In genomic region chr10:22652988-22653431, GRCh38 we compare ENCODE assay signal across 11 cellular contexts.
DNase-seq lines count a peak whose midpoint lies in the region; ATAC-seq and TF ChIP-seq lines count a peak whose summit lies in the region.
"Had no signal": no experiment of that assay in that cellular context is flagged by ENCODE, and none has a peak within 500 bp of the region (broad histone marks: within the 10 kb centered on the region; RNA-seq: fewer than 3 reads in every experiment).

No MANE protein-coding gene starts in this region.

- peak overlapping the region; percentile 40 for H3K4me3 Mint-ChIP-seq in activated naive CD4-positive, alpha-beta T cell treated with anti-CD3 and anti-CD28 coated beads for 36 hours
- no peak overlapping the region for H3K4me3 Mint-ChIP-seq in osteocyte (ENCODE audit: unreplicated experiment)

- peaks cover 18% of the 10 kb centered on the region for H3K36me3 Mint-ChIP-seq in activated naive CD4-positive, alpha-beta T cell treated with anti-CD3 and anti-CD28 coated beads for 36 hours (ENCODE audit: low read depth)
- H3K36me3 Mint-ChIP-seq in osteocyte (ENCODE audit: unreplicated experiment): peaks cover 9% of the 10 kb centered on the region

- ATAC-seq in HG02610 (IDR thresholded peaks at IDR 0.05; ENCODE audit: unreplicated experiment): no peak
- ATAC-seq: body of pancreas, HCT116 had no signal

- no peak for TF ChIP-seq CTCF in C4-2B (conservative IDR thresholded peaks at IDR 0.05)
- TF ChIP-seq CTCF in osteocyte (IDR thresholded peaks at IDR 0.05): no peak

- H3K4me1 Mint-ChIP-seq in activated naive CD4-positive, alpha-beta T cell treated with anti-CD3 and anti-CD28 coated beads for 36 hours (ENCODE audit: low read depth): peaks cover 97% of the 10 kb centered on the region
- H3K4me1 Mint-ChIP-seq in osteocyte (ENCODE audit: unreplicated experiment): peaks cover 51% of the 10 kb centered on the region

- intact Hi-C loops in activated naive CD4-positive, alpha-beta T cell treated with anti-CD3 and anti-CD28 coated beads for 36 hours (cut with micrococcal nuclease): loop anchor here (5.0 to 10.0 kb wide), 5 partner anchors 331 to 1128 kb away; partner anchors contain the start of genes BMI1 and SKIDA1

- peak overlapping the region; percentile 25 for H3K27ac ChIP-seq in C4-2B
- H3K27ac ChIP-seq in KOPT-K1 (ENCODE audit: low read depth, low read length, poor library complexity, severe bottlenecking): peak overlapping the region; percentile 36
- H3K27ac ChIP-seq: body of pancreas had no signal

- peak overlapping the region; percentile 91 for H3K27ac Mint-ChIP-seq in activated naive CD4-positive, alpha-beta T cell treated with anti-CD3 and anti-CD28 coated beads for 36 hours
- H3K27ac Mint-ChIP-seq in osteocyte (ENCODE audit: unreplicated experiment): peak overlapping the region; percentile 34

- H3K36me3 ChIP-seq in KOPT-K1 (ENCODE audit: insufficient read depth, low read length): no peaks in the 10 kb centered on the region

- no peaks in the 10 kb centered on the region for H3K9me3 ChIP-seq in KOPT-K1 (ENCODE audit: insufficient read depth, low read length, poor library complexity, severe bottlenecking)
- H3K9me3 ChIP-seq: body of pancreas had no signal

- H3K27me3 Mint-ChIP-seq in activated naive CD4-positive, alpha-beta T cell treated with anti-CD3 and anti-CD28 coated beads for 36 hours (ENCODE audit: low read depth): no peaks in the 10 kb centered on the region
- no peaks in the 10 kb centered on the region for H3K27me3 Mint-ChIP-seq in osteocyte (ENCODE audit: unreplicated experiment)

- CTCF ChIA-PET in activated naive CD4-positive, alpha-beta T cell treated with anti-CD3 and anti-CD28 coated beads for 36 hours (lab: Charles Lee): interaction anchor here (0.7 to 1.7 kb wide), 2 partner anchors 21 to 23 kb away, joined by 3 to 5 read pairs; no protein-coding TSS in a partner anchor

- no peaks in the 10 kb centered on the region for H3K9me3 Mint-ChIP-seq in activated naive CD4-positive, alpha-beta T cell treated with anti-CD3 and anti-CD28 coated beads for 36 hours
- H3K9me3 Mint-ChIP-seq in osteocyte (ENCODE audit: unreplicated experiment): no peaks in the 10 kb centered on the region

- peak; percentile 67 for DNase-seq in activated naive CD4-positive, alpha-beta T cell treated with anti-CD3 and anti-CD28 coated beads for 36 hours
- no peak for DNase-seq in osteocyte (ENCODE audit: extremely low spot score, unreplicated experiment)
- no peak for DNase-seq in NCI-H2171 (lab: John Stamatoyannopoulos, UW)
- DNase-seq in NCI-H82 treated with DMSO at 0.1 percent for 48 hours (lab: John Stamatoyannopoulos, UW; ENCODE audit: unreplicated experiment): no peak
- DNase-seq in kidney glomerular epithelial cell (lab: John Stamatoyannopoulos, UW): no peak
- DNase-seq: body of pancreas, RPMI8226 had no signal
